16 cellular contexts compared by ENCODE assay signal in the genomic region with DNA sequence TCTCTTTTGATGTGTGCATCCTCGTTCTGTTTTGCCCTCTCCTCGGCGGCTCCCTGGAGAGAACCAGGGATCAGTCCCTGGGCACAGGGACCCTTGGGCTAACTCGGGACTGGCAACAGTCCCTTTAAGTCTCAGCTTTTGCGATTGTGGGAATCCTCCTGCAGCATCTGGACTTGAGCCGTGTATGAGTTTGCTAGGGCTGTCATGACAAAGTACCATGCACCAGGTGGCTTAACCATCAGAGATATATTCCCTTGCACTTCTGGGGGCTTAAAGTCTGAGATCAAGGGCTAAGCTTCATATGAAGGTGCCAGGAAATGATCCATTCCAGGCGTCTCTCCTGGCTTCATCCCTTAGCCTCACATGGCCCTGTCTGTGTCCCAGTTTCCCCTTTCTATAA.
"Had no signal": no experiment of that assay in that cellular context is flagged by ENCODE, and none has a peak within 500 bp of the region (broad histone marks: within the 10 kb centered on the region; RNA-seq: fewer than 3 reads in every experiment).

No MANE protein-coding gene starts in this region.

- H3K27me3 Mint-ChIP-seq: activated CD8-positive, alpha-beta memory T cell treated with anti-CD3 and anti-CD28 coated beads, Interleukin-2, amount 10 ng/mL, durations not matched to agents 7 days and 5 days; naive thymus-derived CD8-positive, alpha-beta T cell had no signal

- ATAC-seq: activated CD8-positive, alpha-beta memory T cell treated with anti-CD3 and anti-CD28 coated beads, Interleukin-2, amount 10 ng/mL, durations not matched to agents 7 days and 5 days; mucosa of descending colon; naive thymus-derived CD8-positive, alpha-beta T cell; psoas muscle; right cardiac atrium had no signal

- H3K4me1 ChIP-seq: psoas muscle, tibial artery had no signal

- H3K9me3 Mint-ChIP-seq: activated naive CD4-positive, alpha-beta T cell treated with anti-CD3 and anti-CD28 coated beads for 36 hours; naive thymus-derived CD8-positive, alpha-beta T cell had no signal

- H3K4me3 ChIP-seq: cardiac muscle cell, mucosa of descending colon, ovary, psoas muscle, tibial artery had no signal

- H3K27ac ChIP-seq: cardiac muscle cell, ovary, psoas muscle, tibial artery had no signal

- H3K27me3 ChIP-seq: cardiac muscle cell, ovary, tibial artery had no signal

- H3K27ac Mint-ChIP-seq: activated CD8-positive, alpha-beta memory T cell treated with anti-CD3 and anti-CD28 coated beads, Interleukin-2, amount 10 ng/mL, durations not matched to agents 7 days and 5 days; activated naive CD4-positive, alpha-beta T cell treated with anti-CD3 and anti-CD28 coated beads for 36 hours had no signal

- H3K9me3 ChIP-seq: mucosa of descending colon, ovary, psoas muscle, tibial artery had no signal

- DNase-seq: activated CD4-positive, CD25-positive, alpha-beta regulatory T cell treated with anti-CD3 and anti-CD28 coated beads, Interleukin-2, amount 50 U/mL, for 72 hours; activated CD8-positive, alpha-beta memory T cell treated with anti-CD3 and anti-CD28 coated beads, Interleukin-2, amount 10 ng/mL, durations not matched to agents 7 days and 5 days; activated naive CD4-positive, alpha-beta T cell treated with anti-CD3 and anti-CD28 coated beads for 36 hours; activated T-cell treated with anti-CD3 and anti-CD28 coated beads, Interleukin-2, amount 50 U/mL, for 1 hour; amniotic stem cell; dermis blood vessel endothelial cell; mesenchymal stem cell; naive thymus-derived CD8-positive, alpha-beta T cell; ovary; psoas muscle; right cardiac atrium; substantia nigra; T1000; tibial artery had no signal

- H3K4me3 Mint-ChIP-seq: activated CD8-positive, alpha-beta memory T cell treated with anti-CD3 and anti-CD28 coated beads, Interleukin-2, amount 10 ng/mL, durations not matched to agents 7 days and 5 days; activated naive CD4-positive, alpha-beta T cell treated with anti-CD3 and anti-CD28 coated beads for 36 hours; naive thymus-derived CD8-positive, alpha-beta T cell had no signal

- H3K36me3 ChIP-seq: cardiac muscle cell, ovary had no signal
